Comparison of ENCODE assay signal across 4 cellular contexts in genomic region chr10:47870887-47871286, GRCh38. TPM values are rescaled to one million over a fixed set of nuclear protein-coding genes. Genes with fewer than 3 reads are reported as not detected.
"Had no signal": no experiment of that assay in that cellular context is flagged by ENCODE, and none has a peak within 500 bp of the region (broad histone marks: within the 10 kb centered on the region; RNA-seq: fewer than 3 reads in every experiment).

No MANE protein-coding gene starts in this region.

RNA-seq across cellular contexts. Expression of gene NPY4R2, which starts 47.6 kb away (rescaled TPM):
- total RNA-seq: HepG2, HT-29, HT1080, K562 had no signal
